ENCODE assay signal across 24 cellular contexts in genomic region chr2:13725945-13726344, GRCh38.
"Had no signal": no experiment of that assay in that cellular context is flagged by ENCODE, and none has a peak within 500 bp of the region (broad histone marks: within the 10 kb centered on the region; RNA-seq: fewer than 3 reads in every experiment).

No MANE protein-coding gene starts in this region.

- FAIRE-seq: small intestine, urothelium cell line had no signal

- ATAC-seq: natural killer cell; psoas muscle; right cardiac atrium; right lobe of liver; stimulated activated effector memory CD8-positive, alpha-beta T cell treated with anti-CD3 and anti-CD28 coated beads, Interleukin-12 subunit alpha, Interleukin-12 subunit beta, amount 100 ng/mL, for 72 hours; stimulated activated naive B cell treated with anti-CD40 and anti-IgM and Interleukin-4, amounts not matched to agents 10 μg/mL and 1 μg/mL and 100 μg/mL, for 72 hours had no signal

- DNase-seq: natural killer cell; nucleus accumbens; posterior cingulate gyrus; psoas muscle; right cardiac atrium; right lobe of liver; sigmoid colon; small intestine; stimulated activated CD4-positive, alpha-beta T cell treated with anti-CD3 and anti-CD28 coated beads, Interleukin-15, amount 100 ng/mL, for 24 hours; stimulated activated CD4-positive, alpha-beta T cell treated with anti-CD3 and anti-CD28 coated beads, Interleukin-2, amount 100 ng/mL, for 24 hours; stimulated activated CD4-positive, alpha-beta T cell treated with anti-CD3 and anti-CD28 coated beads, Interleukin-2, amount 100 ng/mL, for 48 hours; stimulated activated CD4-positive, alpha-beta T cell treated with anti-CD3 and anti-CD28 coated beads, Interleukin-4, amount 100 ng/mL, for 24 hours; stimulated activated naive B cell treated with anti-CD40 and anti-IgM and Interleukin-4, amounts not matched to agents 10 μg/mL and 1 μg/mL and 100 μg/mL, for 72 hours; stimulated activated naive CD4-positive, alpha-beta T cell treated with Interleukin-2 at 50 U/mL for 16 hours; stomach; thyroid gland; upper lobe of left lung had no signal

- H3K9ac ChIP-seq: parathyroid adenoma had no signal

- H3K4me3 ChIP-seq: psoas muscle, right lobe of liver, sigmoid colon, stomach, thoracic aorta, thyroid gland, tibial nerve, upper lobe of left lung, vagina had no signal

- H3K36me3 ChIP-seq: neutrophil, right lobe of liver, sigmoid colon, stomach, thoracic aorta, thyroid gland, tibial nerve, upper lobe of left lung, vagina had no signal

- H3K4me1 ChIP-seq: parathyroid adenoma, psoas muscle, right lobe of liver, sigmoid colon, stomach, thyroid gland, tibial nerve, upper lobe of left lung, vagina had no signal

- H3K27me3 ChIP-seq: neutrophil, right lobe of liver, sigmoid colon, stomach, thyroid gland, tibial nerve, upper lobe of left lung, vagina had no signal

- H3K27ac ChIP-seq: neutrophil, parathyroid adenoma, psoas muscle, right lobe of liver, sigmoid colon, stomach, thoracic aorta, thyroid gland, tibial nerve, upper lobe of left lung, vagina had no signal

- H3K9me3 ChIP-seq: neutrophil, psoas muscle, right lobe of liver, sigmoid colon, stomach, thoracic aorta, thyroid gland, tibial nerve, upper lobe of left lung, vagina had no signal
